21 cellular contexts compared by ENCODE assay signal in genomic region chr13:30042891-30043630, GRCh38.
DNase-seq lines count a peak whose midpoint lies in the region; ATAC-seq, FAIRE-seq and TF ChIP-seq lines count a peak whose summit lies in the region.
"Had no signal": no experiment of that assay in that cellular context is flagged by ENCODE, and none has a peak within 500 bp of the region (broad histone marks: within the 10 kb centered on the region; RNA-seq: fewer than 3 reads in every experiment).

No MANE protein-coding gene starts in this region.

- no peak overlapping the region for H3K27ac ChIP-seq in IMR-90 (ENCODE audit: insufficient read depth, low read length)
- H3K27ac ChIP-seq in H1 (ENCODE audit: low read depth, low read length) = no peak overlapping the region
- H3K27ac ChIP-seq: BLaER1 treated with 17β-estradiol and CSF1 and Interleukin-3, amounts not matched to agents 10 nM and 100 nM; GM23248 had no signal

- H3K27me3 ChIP-seq in IMR-90 (ENCODE audit: control insufficient read depth, insufficient read depth, low read length) (no peaks in the 10 kb centered on the region), H1 (replicated peaks in 1 of 4; ENCODE audit: control insufficient read depth in 3 of 4, extremely low read depth in 1 of 4, insufficient read depth in 3 of 4, low read length in 3 of 4) (no peaks in the 10 kb centered on the region; a peak in 1 of 7 replicates), Caco-2 (replicated peaks; ENCODE audit: control insufficient read depth, insufficient read depth, low read length) (no peaks in the 10 kb centered on the region)
- H3K27me3 ChIP-seq: BLaER1 treated with 17β-estradiol and CSF1 and Interleukin-3, amounts not matched to agents 10 nM and 100 nM had no signal

- FAIRE-seq in H1 (lab: Jason Lieb, UNC) = no peak
- FAIRE-seq: GM12878, H54 had no signal

- H4K91ac ChIP-seq in IMR-90 (ENCODE audit: insufficient read depth, low read depth, low read length) = no peak overlapping the region
- H4K91ac ChIP-seq in H1 (replicated peaks; ENCODE audit: insufficient read length, low read length) = peak overlapping the region; percentile 20

- intact Hi-C loops in IMR-90 (cut with micrococcal nuclease) = loop anchor here (10.0 kb wide), 1 partner anchor 198 kb away; no protein-coding TSS in a partner anchor
- intact Hi-C loops in left colon (cut with DNase I, micrococcal nuclease) = no loop called here
- intact Hi-C loops in lower leg skin (cut with DNase I; ENCODE audit: low total_unique reads) = no loop called here
- intact Hi-C loops in Caco-2 (cut with micrococcal nuclease; ENCODE audit: unreplicated experiment) = no loop called here

- H2AK5ac ChIP-seq in IMR-90 (ENCODE audit: low read depth, low read length) (peak overlapping the region; percentile 9; the same call in 1 of the 2 replicates), H1 (ENCODE audit: low read depth, low read length) (no peak overlapping the region)

- peak overlapping the region; percentile 4; the same call in 1 of the 2 replicates for H2BK12ac ChIP-seq in H1 (ENCODE audit: low read depth, low read length)

- H3K79me1 ChIP-seq in IMR-90 (ENCODE audit: low read depth in 1 of 2, low read length in 2 of 2) (no peaks in the 10 kb centered on the region), H1 (ENCODE audit: low read depth, low read length) (no peaks in the 10 kb centered on the region)

- H3K23me2 ChIP-seq in H1 (ENCODE audit: low read depth, low read length) = no peaks in the 10 kb centered on the region

- H3K9me3 Mint-ChIP-seq in osteocyte (ENCODE audit: unreplicated experiment) (no peaks in the 10 kb centered on the region), Caco-2 (ENCODE audit: unreplicated experiment) (no peaks in the 10 kb centered on the region)
- H3K9me3 Mint-ChIP-seq: CD8-positive, alpha-beta T cell had no signal

- no peak for DNase-seq in IMR-90
- peak in 1 of 2 experiments; percentile 27 for DNase-seq in H1 (ENCODE audit: low read depth in 1 of 2, low spot score in 2 of 2)
- DNase-seq in left colon = peak; percentile 25 to 54
- DNase-seq in osteocyte (ENCODE audit: extremely low spot score, unreplicated experiment) = peak; percentile 46
- no peak for DNase-seq in AG20443 (ENCODE audit: low spot score)
- DNase-seq in cerebellar cortex (ENCODE audit: low spot score) = no peak
- DNase-seq in lower leg skin (ENCODE audit: low spot score in 2 of 2) = no peak
- no peak for DNase-seq in Caco-2
- DNase-seq: 8988T; CD8-positive, alpha-beta T cell; DMS 273 treated with DMSO at 0.1 percent for 48 hours; DMS53; DND-41; EL; GM23248; HCEC 1CT had no signal

- H3K56ac ChIP-seq in IMR-90 (ENCODE audit: extremely low read depth, insufficient read depth, low read length) (no peak overlapping the region), H1 (replicated peaks; ENCODE audit: insufficient read length, low read depth, low read length) (no peak overlapping the region)

- H3K4me1 Mint-ChIP-seq in osteocyte (ENCODE audit: unreplicated experiment) (peaks cover 5% of the 10 kb centered on the region), Caco-2 (ENCODE audit: low read depth, unreplicated experiment) (peaks cover 13% of the 10 kb centered on the region)

- dilution Hi-C loops in IMR-90 (cut with HindIII; ENCODE audit: low sequenced_read_pairs, unreplicated experiment) = no loop called here

- H3K18ac ChIP-seq in IMR-90 (ENCODE audit: low read depth, low read length) = no peak overlapping the region
- H3K18ac ChIP-seq in H1 (ENCODE audit: extremely low read depth, low read length) = no peak overlapping the region

- H3K4me1 ChIP-seq in IMR-90 (ENCODE audit: control insufficient read depth, insufficient read depth, low read length) = peaks cover 15% of the 10 kb centered on the region
- peaks cover 0 to 5% (median 4%) of the 10 kb centered on the region in 4 experiments; a peak in 4 of 7 replicates for H3K4me1 ChIP-seq in H1 (replicated peaks in 1 of 4; ENCODE audit: control insufficient read depth in 3 of 4, insufficient read depth in 4 of 4, low read length in 3 of 4)
- peaks cover 16% of the 10 kb centered on the region for H3K4me1 ChIP-seq in Caco-2

- POLR2A ChIA-PET in IMR-90 (lab: Charles Lee; ENCODE audit: unreplicated experiment) (no interaction called here), H1 (lab: Charles Lee; ENCODE audit: partially characterized antibody) (no interaction called here), Caco-2 (lab: Charles Lee) (no interaction called here)

- H3K27ac Mint-ChIP-seq in osteocyte (ENCODE audit: unreplicated experiment) = no peak overlapping the region
- no peak overlapping the region for H3K27ac Mint-ChIP-seq in Caco-2 (ENCODE audit: unreplicated experiment)
- H3K27ac Mint-ChIP-seq: B cell; CD8-positive, alpha-beta T cell; IgD-negative memory B cell had no signal

- H2AFZ ChIP-seq in IMR-90 (replicated peaks; ENCODE audit: low read length, poor library complexity) (no peak overlapping the region), H1 (ENCODE audit: low read length) (no peak overlapping the region)
- H2AFZ ChIP-seq: GM23248 had no signal

- H2BK20ac ChIP-seq in IMR-90 (ENCODE audit: low read depth, low read length) = peak overlapping the region; percentile 11; the same call in 1 of the 2 replicates
- no peak overlapping the region; the same call in 1 of the 2 replicates for H2BK20ac ChIP-seq in H1 (ENCODE audit: low read length)

- no peak overlapping the region for H3K4me3 Mint-ChIP-seq in osteocyte (ENCODE audit: unreplicated experiment)
- H3K4me3 Mint-ChIP-seq in Caco-2 (ENCODE audit: unreplicated experiment) = no peak overlapping the region
- H3K4me3 Mint-ChIP-seq: B cell; CD8-positive, alpha-beta T cell; IgD-negative memory B cell had no signal

- H3K9me3 ChIP-seq in IMR-90 (ENCODE audit: control insufficient read depth, insufficient read depth, low read length) (peaks cover 2% of the 10 kb centered on the region; the same call in 1 of the 2 replicates), H1 (ENCODE audit: insufficient read depth in 2 of 2, low read depth in 1 of 2, low read length in 1 of 2) (no peaks in the 10 kb centered on the region), Caco-2 (no peaks in the 10 kb centered on the region)
- H3K9me3 ChIP-seq: BLaER1 treated with 17β-estradiol and CSF1 and Interleukin-3, amounts not matched to agents 10 nM and 100 nM had no signal

- no peak for TF ChIP-seq CTCF in IMR-90 (conservative IDR thresholded peaks at IDR 0.05; ENCODE audit: low read depth, low read length)
- TF ChIP-seq CTCF in H1 (IDR thresholded peaks at IDR 0.05; ENCODE audit: control extremely low read depth in 1 of 3, insufficient read depth in 1 of 3, low read depth in 1 of 3, low read length in 3 of 3) = no peak
- no peak for TF ChIP-seq CTCF in osteocyte (IDR thresholded peaks at IDR 0.05)
- no peak for TF ChIP-seq CTCF in lower leg skin (IDR thresholded peaks at IDR 0.05)
- TF ChIP-seq CTCF in Caco-2 (IDR thresholded peaks at IDR 0.05; ENCODE audit: insufficient read depth in 1 of 2, low read depth in 1 of 2, low read length in 1 of 2, severe bottlenecking in 1 of 2, unreplicated experiment in 1 of 2) = no peak

- H3K36me3 Mint-ChIP-seq in osteocyte (ENCODE audit: unreplicated experiment) = no peaks in the 10 kb centered on the region
- peaks cover 5% of the 10 kb centered on the region for H3K36me3 Mint-ChIP-seq in Caco-2 (ENCODE audit: insufficient read depth, unreplicated experiment)
- H3K36me3 Mint-ChIP-seq: CD8-positive, alpha-beta T cell; IgD-negative memory B cell had no signal

- in situ Hi-C loops in IMR-90 (cut with MboI; ENCODE audit: low sequenced_read_pairs) = no loop called here

- no peaks in the 10 kb centered on the region for H3K79me2 ChIP-seq in H1 (ENCODE audit: control insufficient read depth in 1 of 2, insufficient read depth in 2 of 2, low read length in 2 of 2)

- H4K20me1 ChIP-seq in IMR-90 (ENCODE audit: insufficient read depth, low read length) (no peaks in the 10 kb centered on the region), H1 (replicated peaks in 1 of 2; ENCODE audit: control insufficient read depth in 1 of 2, insufficient read depth in 2 of 2, low read length in 2 of 2) (no peaks in the 10 kb centered on the region)
- H4K20me1 ChIP-seq: BLaER1 treated with 17β-estradiol and CSF1 and Interleukin-3, amounts not matched to agents 10 nM and 100 nM had no signal

- H3K27me3 Mint-ChIP-seq in osteocyte (ENCODE audit: unreplicated experiment) (no peaks in the 10 kb centered on the region), Caco-2 (ENCODE audit: insufficient read depth, unreplicated experiment) (no peaks in the 10 kb centered on the region)

- TF ChIP-seq EP300 in H1 (IDR thresholded peaks at IDR 0.05; ENCODE audit: borderline replicate concordance in 1 of 2, low read depth in 2 of 2, low read length in 2 of 2) = no peak

- H3K4me3 ChIP-seq in IMR-90 (ENCODE audit: insufficient read depth, low read depth, low read length) (no peak overlapping the region), H1 (ENCODE audit: extremely low read depth in 1 of 4, insufficient read depth in 2 of 4, low read depth in 3 of 4, low read length in 4 of 4) (no peak overlapping the region), lower leg skin (ENCODE audit: low read depth, poor library complexity, severe bottlenecking) (no peak overlapping the region), Caco-2 (ENCODE audit: low read depth, low read length) (no peak overlapping the region)
- H3K4me3 ChIP-seq: BLaER1 treated with 17β-estradiol and CSF1 and Interleukin-3, amounts not matched to agents 10 nM and 100 nM; GM12878; GM23248 had no signal

- TF ChIP-seq POLR2A in IMR-90 (IDR thresholded peaks at IDR 0.05; ENCODE audit: low read depth, low read length) = no peak
- TF ChIP-seq POLR2A in H1 (IDR thresholded peaks at IDR 0.05; ENCODE audit: control extremely low read depth in 1 of 2, low read depth in 2 of 2, low read length in 2 of 2) = no peak
- TF ChIP-seq POLR2A in lower leg skin (IDR thresholded peaks at IDR 0.05) = no peak

- no peak overlapping the region for H2BK120ac ChIP-seq in IMR-90 (ENCODE audit: low read depth, low read length)
- H2BK120ac ChIP-seq in H1 (replicated peaks; ENCODE audit: low read depth, low read length) = peak overlapping the region; percentile 37

- H3K9me1 ChIP-seq in IMR-90 (ENCODE audit: insufficient read depth, low read length) = peaks cover 13% of the 10 kb centered on the region

- H4K5ac ChIP-seq in IMR-90 (ENCODE audit: low read depth, low read length) (no peak overlapping the region), H1 (ENCODE audit: insufficient read length, low read depth, low read length) (no peak overlapping the region)

- H4K8ac ChIP-seq in IMR-90 (ENCODE audit: low read depth in 2 of 2, low read length in 2 of 2) = no peak overlapping the region
- no peak overlapping the region for H4K8ac ChIP-seq in H1 (ENCODE audit: extremely low read depth, insufficient read depth, low read length)

- H3K36me3 ChIP-seq in IMR-90 (ENCODE audit: control insufficient read depth, insufficient read depth, low read length) (no peaks in the 10 kb centered on the region), H1 (ENCODE audit: control insufficient read depth in 2 of 4, insufficient read depth in 4 of 4, low read length in 3 of 4) (no peaks in the 10 kb centered on the region), Caco-2 (ENCODE audit: control insufficient read depth, insufficient read depth, low read length) (no peaks in the 10 kb centered on the region)
- H3K36me3 ChIP-seq: BLaER1 treated with 17β-estradiol and CSF1 and Interleukin-3, amounts not matched to agents 10 nM and 100 nM had no signal

- TF ChIP-seq RAD21 in IMR-90 (IDR thresholded peaks at IDR 0.05; ENCODE audit: low read length) (no peak), H1 (IDR thresholded peaks at IDR 0.05 in 1 of 2, conservative IDR thresholded peaks at IDR 0.05 in 1 of 2; ENCODE audit: low read depth in 2 of 2, low read length in 2 of 2) (peak in 1 of 2 experiments; percentile 5; a peak in 1 of 4 replicates)

- H2BK5ac ChIP-seq in IMR-90 (ENCODE audit: low read depth, low read length, poor library complexity, severe bottlenecking) (no peak overlapping the region), H1 (ENCODE audit: low read depth, low read length) (peak overlapping the region; percentile 8; the same call in 1 of the 2 replicates)

- CTCF ChIA-PET in IMR-90 (lab: Yijun Ruan, JAX) = no interaction called here
- CTCF ChIA-PET in H1 (lab: Charles Lee; ENCODE audit: partially characterized antibody) = interaction anchor here (0.7 to 1.2 kb wide), 4 partner anchors 9 to 107 kb away, joined by 3 read pairs; no protein-coding TSS in a partner anchor
- CTCF ChIA-PET in Caco-2 (lab: Charles Lee) = no interaction called here

- no peak overlapping the region for H3K4me2 ChIP-seq in IMR-90 (ENCODE audit: low read depth, low read length)
- no peak overlapping the region for H3K4me2 ChIP-seq in H1 (ENCODE audit: insufficient read depth in 1 of 2, low read depth in 2 of 2, low read length in 2 of 2)
- H3K4me2 ChIP-seq: BLaER1 treated with 17β-estradiol and CSF1 and Interleukin-3, amounts not matched to agents 10 nM and 100 nM had no signal

- H2BK15ac ChIP-seq in IMR-90 (ENCODE audit: low read depth, low read length) = no peak overlapping the region
- 0 out of 2 replicates have a peak overlapping the region, but pooled peaks have one; percentile 37 for H2BK15ac ChIP-seq in H1 (ENCODE audit: low read length)

- BruUV-seq in IMR-90 (replicated peaks; lab: Mats Ljungman, UMichigan) = no TSS peak
- no TSS peak for BruUV-seq in Caco-2 (replicated peaks; lab: Mats Ljungman, UMichigan)

- H3K14ac ChIP-seq in IMR-90 (replicated peaks; ENCODE audit: low read depth, low read length) (no peak overlapping the region; the same call in 1 of the 2 replicates), H1 (ENCODE audit: insufficient read length) (no peak overlapping the region)

- H3K9ac ChIP-seq in IMR-90 (ENCODE audit: low read depth, low read length) (no peak overlapping the region), H1 (replicated peaks in 1 of 4; ENCODE audit: extremely low read depth in 1 of 4, low read depth in 3 of 4, low read length in 3 of 4) (no peak overlapping the region)
- H3K9ac ChIP-seq: BLaER1 treated with 17β-estradiol and CSF1 and Interleukin-3, amounts not matched to agents 10 nM and 100 nM; GM23248 had no signal

- H3K23ac ChIP-seq in IMR-90 (ENCODE audit: low read depth, low read length) = no peak overlapping the region
- H3K23ac ChIP-seq in H1 (ENCODE audit: insufficient read length) = no peak overlapping the region

- H3K4ac ChIP-seq in IMR-90 (ENCODE audit: low read depth, low read length) (no peak overlapping the region), H1 (replicated peaks; ENCODE audit: insufficient read length, low read depth, low read length) (peak overlapping the region; percentile 22)

- 80% methylated on average over 1 of the region's 5 CpGs; no CpG with 5 or more reads in 1 of the 2 experiments for WGBS in IMR-90 (ENCODE audit: extremely low coverage in 2 of 2, insufficient read length in 1 of 2), 2 experiments
- 96% methylated on average over 4 of the region's 5 CpGs; no CpG with 5 or more reads in 1 of the 2 experiments for WGBS in H1 (ENCODE audit: extremely low coverage in 1 of 2, insufficient coverage in 1 of 2, insufficient read length in 1 of 2, insufficient replicate concordance in 2 of 2, low coverage in 1 of 2, low lambda C conversion rate in 2 of 2, missing lambda C conversion rate in 1 of 2), 2 experiments
- 88 to 93% methylated on average over 5 of the region's 5 CpGs for WGBS in lower leg skin, 2 donors

- ATAC-seq in IMR-90 (ENCODE audit: low read depth) (no peak), left colon (peak; percentile 89)
- ATAC-seq: CD8-positive, alpha-beta T cell; GM12878 had no signal

- no peak overlapping the region for H2AK9ac ChIP-seq in IMR-90 (replicated peaks; ENCODE audit: low read depth, low read length, poor library complexity)

Comparison
In these comparisons a context has a peak if more than half of its experiments do, and no peak if none do; other contexts are left out.
1. DNase-seq: peak in left colon (2 of 2) and osteocyte (single experiment); none in IMR-90 (single experiment), AG20443 (single experiment), cerebellar cortex (single experiment), lower leg skin (0 of 2) and Caco-2 (0 of 2).